Comparison of ENCODE assay signal across 8 cellular contexts in genomic region chr10:67884313-67884841, GRCh38. TPM values are rescaled to one million over a fixed set of nuclear protein-coding genes. Genes with fewer than 3 reads are reported as not detected.
DNase-seq lines count a peak whose midpoint lies in the region; ATAC-seq, FAIRE-seq and TF ChIP-seq lines count a peak whose summit lies in the region.

Gene SIRT1, plus strand, starts transcription at chr10:67884656. Its CDS starts 66 bp downstream, at chr10:67884722.

- peak within 1 kb of the TSS; percentile 45 to 78 for H3K9ac ChIP-seq in kidney (ENCODE audit: low read length in 2 of 2)

- H3K27ac ChIP-seq in kidney (ENCODE audit: low read depth in 2 of 2, low read length in 2 of 2) = peak within 1 kb of the TSS; percentile 90 to 91

- intact Hi-C loops in kidney (cut with DNase I) = no loop called here

- TF ChIP-seq CTCF in kidney (IDR thresholded peaks at IDR 0.05; ENCODE audit: borderline replicate concordance, extremely low read depth, insufficient read depth) = no peak

- ATAC-seq in HG03378 (IDR thresholded peaks at IDR 0.05; ENCODE audit: unreplicated experiment) = peak; percentile 79

- no peaks in the 10 kb centered on the region for H3K9me3 ChIP-seq in kidney (ENCODE audit: control insufficient read depth in 1 of 2, low read length in 2 of 2)

- DNase-seq in Ammon's horn (ENCODE audit: low spot score) (peak; percentile 97), NCI-H446 treated with DMSO at 0.1 percent for 48 hours (lab: John Stamatoyannopoulos, UW) (peak; percentile 70), cerebellar nuclear complex (lab: John Stamatoyannopoulos, UW) (peak; percentile 36 to 64), kidney (peak; percentile 99)
- DNase-seq in activated CD4-positive, alpha-beta T cell treated with anti-CD3 and anti-CD28 coated beads for 1 hour = peak; percentile 94
- DNase-seq in stimulated activated CD4-positive, alpha-beta T cell treated with anti-CD3 and anti-CD28 coated beads, Interleukin-15, amount 100 ng/mL, for 1 hour (ENCODE audit: low read depth in 1 of 2, low spot score in 1 of 2) = peak; percentile 90 to 92

- no peak for FAIRE-seq in kidney (lab: Jason Lieb, UNC)

- peaks cover 2% of the 10 kb centered on the region in 2 donors for H3K4me1 ChIP-seq in kidney (ENCODE audit: control insufficient read depth in 1 of 2, insufficient read depth in 1 of 2, low read depth in 1 of 2, low read length in 2 of 2)

- TF ChIP-seq POLR2A in GM19099 (IDR thresholded peaks at IDR 0.05; ENCODE audit: extremely low read depth, insufficient read length, low read depth) = peak; percentile 97

- peaks cover 17 to 22% of the 10 kb centered on the region in 2 donors for H3K36me3 ChIP-seq in kidney (ENCODE audit: control insufficient read depth in 1 of 2, insufficient read depth in 2 of 2, low read length in 2 of 2)

- H3K4me3 ChIP-seq in kidney (ENCODE audit: low read length in 2 of 2) = peak within 1 kb of the TSS; percentile 86 to 88

RNA-seq across cellular contexts. Expression of gene SIRT1, which starts in this region (rescaled TPM):
- total RNA-seq in kidney = 24.8 TPM
- 5.0 TPM for polyA plus RNA-seq in kidney (ENCODE audit: insufficient read depth, low read depth, low replicate concordance)

Comparison
In these comparisons a context has a peak if more than half of its experiments do, and no peak if none do; other contexts are left out.
1. Peak in every context shown above with its lines: DNase-seq, ATAC-seq, H3K4me3 ChIP-seq and H3K27ac ChIP-seq.